ENCODE assay signal across 26 cellular contexts in genomic region chr1:43272161-43272560, GRCh38. TPM values are rescaled to one million over a fixed set of nuclear protein-coding genes. Genes with fewer than 3 reads are reported as not detected.
DNase-seq lines count a peak whose midpoint lies in the region; ATAC-seq, FAIRE-seq and TF ChIP-seq lines count a peak whose summit lies in the region.
"Had no signal": no experiment of that assay in that cellular context is flagged by ENCODE, and none has a peak within 500 bp of the region (broad histone marks: within the 10 kb centered on the region; RNA-seq: fewer than 3 reads in every experiment).

No MANE protein-coding gene starts in this region.

- no peak overlapping the region for H3K4me3 ChIP-seq in H1 (ENCODE audit: extremely low read depth in 1 of 4, insufficient read depth in 2 of 4, low read depth in 3 of 4, low read length in 4 of 4)
- H3K4me3 ChIP-seq in suprapubic skin = no peak overlapping the region
- H3K4me3 ChIP-seq: ascending aorta, transverse colon had no signal

- no peak for TF ChIP-seq RAD21 in H1 (IDR thresholded peaks at IDR 0.05 in 1 of 2, conservative IDR thresholded peaks at IDR 0.05 in 1 of 2; ENCODE audit: low read depth in 2 of 2, low read length in 2 of 2)

- 0 out of 4 replicates have a peak, but pooled peaks cover 0 to 3% of the 10 kb centered on the region in 2 experiments for H3K79me2 ChIP-seq in H1 (ENCODE audit: control insufficient read depth in 1 of 2, insufficient read depth in 2 of 2, low read length in 2 of 2)

- H3K23ac ChIP-seq in H1 (ENCODE audit: insufficient read length) = no peak overlapping the region

- no peak overlapping the region for H2AFZ ChIP-seq in H1 (ENCODE audit: low read length)

- 95% methylated on average over 9 of the region's 9 CpGs; no CpG with 5 or more reads in 1 of the 2 experiments for WGBS in H1 (ENCODE audit: extremely low coverage in 1 of 2, insufficient coverage in 1 of 2, insufficient read length in 1 of 2, insufficient replicate concordance in 2 of 2, low coverage in 1 of 2, low lambda C conversion rate in 2 of 2, missing lambda C conversion rate in 1 of 2), 2 experiments
- 63% methylated on average over 9 of the region's 9 CpGs for WGBS in suprapubic skin

- H3K27ac ChIP-seq in H1 (ENCODE audit: low read depth, low read length) (no peak overlapping the region), suprapubic skin (no peak overlapping the region)
- H3K27ac ChIP-seq: ascending aorta, neutrophil had no signal

- no peak overlapping the region for H4K5ac ChIP-seq in H1 (ENCODE audit: insufficient read length, low read depth, low read length)

- H3K18ac ChIP-seq in H1 (ENCODE audit: extremely low read depth, low read length) = no peak overlapping the region

- 0 out of 2 replicates have a peak overlapping the region, but pooled peaks have one; percentile 44 for H2AK5ac ChIP-seq in H1 (ENCODE audit: low read depth, low read length)

- no peak overlapping the region for H4K8ac ChIP-seq in H1 (ENCODE audit: extremely low read depth, insufficient read depth, low read length)

- DNase-seq in WTC11 (ENCODE audit: low spot score) (no peak), H1 (ENCODE audit: low read depth in 1 of 2, low spot score in 2 of 2) (no peak), midbrain (lab: John Stamatoyannopoulos, UW) (peak; percentile 77), suprapubic skin (ENCODE audit: low spot score in 2 of 2) (peak; percentile 41 to 68), HuH-7 (ENCODE audit: low spot score) (no peak), GM19239 (ENCODE audit: insufficient read length, low spot score) (no peak)
- DNase-seq: activated CD4-positive, alpha-beta memory T cell treated with anti-CD3 and anti-CD28 coated beads for 36 hours; activated naive CD4-positive, alpha-beta T cell treated with anti-CD3 and anti-CD28 coated beads for 36 hours; activated T-cell treated with anti-CD3 and anti-CD28 coated beads for 4 hours; CD8-positive, alpha-beta memory T cell; cerebellar nuclear complex; DMS79; NCI-H1092 treated with DMSO at 0.1 percent for 48 hours; NCI-H2081; NCI-H446 treated with DMSO at 0.1 percent for 48 hours; transverse colon had no signal

- no peak overlapping the region for H3K4ac ChIP-seq in H1 (replicated peaks; ENCODE audit: insufficient read length, low read depth, low read length)

- peaks cover 0 to 12% (median 5%) of the 10 kb centered on the region in 4 experiments; a peak in 5 of 7 replicates for H3K4me1 ChIP-seq in H1 (replicated peaks in 1 of 4; ENCODE audit: control insufficient read depth in 3 of 4, insufficient read depth in 4 of 4, low read length in 3 of 4)
- peaks cover 17% of the 10 kb centered on the region for H3K4me1 ChIP-seq in suprapubic skin
- H3K4me1 ChIP-seq: ascending aorta had no signal

- no peak overlapping the region for H4K91ac ChIP-seq in H1 (replicated peaks; ENCODE audit: insufficient read length, low read length)

- H2BK120ac ChIP-seq in H1 (replicated peaks; ENCODE audit: low read depth, low read length) = no peak overlapping the region

- no peak overlapping the region for H3K9ac ChIP-seq in H1 (replicated peaks in 1 of 4; ENCODE audit: extremely low read depth in 1 of 4, low read depth in 3 of 4, low read length in 3 of 4)

- H3K23me2 ChIP-seq in H1 (ENCODE audit: low read depth, low read length) = peaks cover 5% of the 10 kb centered on the region; the same call in 1 of the 2 replicates

- H3K56ac ChIP-seq in H1 (replicated peaks; ENCODE audit: insufficient read length, low read depth, low read length) = no peak overlapping the region

- TF ChIP-seq POLR2A in H1 (IDR thresholded peaks at IDR 0.05; ENCODE audit: control extremely low read depth in 1 of 2, low read depth in 2 of 2, low read length in 2 of 2) = no peak
- no peak for TF ChIP-seq POLR2A in suprapubic skin (IDR thresholded peaks at IDR 0.05)

- H2BK15ac ChIP-seq in H1 (ENCODE audit: low read length) = no peak overlapping the region

- ATAC-seq in WTC11 (no peak), HG02970 (IDR thresholded peaks at IDR 0.05; ENCODE audit: low FRiP score, unreplicated experiment) (no peak)

- H3K9me3 ChIP-seq in H1 (ENCODE audit: insufficient read depth in 2 of 2, low read depth in 1 of 2, low read length in 1 of 2) = no peaks in the 10 kb centered on the region
- H3K9me3 ChIP-seq in suprapubic skin = no peaks in the 10 kb centered on the region
- H3K9me3 ChIP-seq: ascending aorta, neutrophil, Peyer's patch, transverse colon had no signal

- CTCF ChIA-PET in WTC11 (lab: Charles Lee) (interaction anchor here (1.3 kb wide), 1 partner anchor 14 kb away, joined by 8 read pairs; the partner anchor contains the start of gene C1orf210), H1 (lab: Charles Lee; ENCODE audit: partially characterized antibody) (interaction anchor here (1.0 to 2.0 kb wide), 2 partner anchors 9 to 13 kb away, joined by 4 to 12 read pairs; partner anchors contain the start of gene C1orf210)

- H2BK20ac ChIP-seq in H1 (ENCODE audit: low read length) = no peak overlapping the region

- TF ChIP-seq EP300 in H1 (IDR thresholded peaks at IDR 0.05; ENCODE audit: borderline replicate concordance in 1 of 2, low read depth in 2 of 2, low read length in 2 of 2) = no peak
- no peak for TF ChIP-seq EP300 in suprapubic skin (IDR thresholded peaks at IDR 0.05)

- peaks cover 2 to 12% (median 6%) of the 10 kb centered on the region in 4 experiments; a peak in 6 of 8 replicates for H3K36me3 ChIP-seq in H1 (ENCODE audit: control insufficient read depth in 2 of 4, insufficient read depth in 4 of 4, low read length in 3 of 4)
- H3K36me3 ChIP-seq in suprapubic skin = no peaks in the 10 kb centered on the region
- H3K36me3 ChIP-seq: ascending aorta, neutrophil, Peyer's patch, transverse colon had no signal

- H3K4me1 Mint-ChIP-seq in WTC11 = peaks cover 29% of the 10 kb centered on the region

- peaks cover 12% of the 10 kb centered on the region for H3K36me3 Mint-ChIP-seq in WTC11
- H3K36me3 Mint-ChIP-seq: CD8-positive, alpha-beta memory T cell had no signal

- no peaks in the 10 kb centered on the region for H3K9me3 Mint-ChIP-seq in WTC11
- H3K9me3 Mint-ChIP-seq: H9 had no signal

- FAIRE-seq in H1 (lab: Jason Lieb, UNC) (no peak), GM19239 (lab: Jason Lieb, UNC) (no peak)
- FAIRE-seq: GM12892, HTR-8/SVneo had no signal

- no peak overlapping the region; a peak in 1 of 4 replicates for H3K4me2 ChIP-seq in H1 (ENCODE audit: insufficient read depth in 1 of 2, low read depth in 2 of 2, low read length in 2 of 2)

- H3K4me3 Mint-ChIP-seq in WTC11 = peak overlapping the region; percentile 83
- H3K4me3 Mint-ChIP-seq: activated CD4-positive, alpha-beta memory T cell treated with anti-CD3 and anti-CD28 coated beads for 36 hours; activated naive CD4-positive, alpha-beta T cell treated with anti-CD3 and anti-CD28 coated beads for 36 hours; CD8-positive, alpha-beta memory T cell had no signal

- H3K14ac ChIP-seq in H1 (ENCODE audit: insufficient read length) = no peak overlapping the region

- no peak overlapping the region for H2BK5ac ChIP-seq in H1 (ENCODE audit: low read depth, low read length)

- POLR2A ChIA-PET in WTC11 (lab: Charles Lee) = interaction anchor here (1.3 kb wide), 1 partner anchor 14 kb away, joined by 4 read pairs; the partner anchor contains the start of gene C1orf210
- POLR2A ChIA-PET in H1 (lab: Charles Lee; ENCODE audit: partially characterized antibody) = interaction anchor here (0.7 to 3.2 kb wide), 5 partner anchors 9 to 86 kb away, joined by 3 to 31 read pairs (median 7); partner anchors contain the start of genes C1orf210 and CDC20

- TF ChIP-seq CTCF in WTC11 (IDR thresholded peaks at IDR 0.05) = no peak
- no peak for TF ChIP-seq CTCF in H1 (IDR thresholded peaks at IDR 0.05; ENCODE audit: control extremely low read depth in 1 of 3, insufficient read depth in 1 of 3, low read depth in 1 of 3, low read length in 3 of 3)
- TF ChIP-seq CTCF in suprapubic skin (IDR thresholded peaks at IDR 0.05) = no peak

- no peaks in the 10 kb centered on the region for H4K20me1 ChIP-seq in H1 (replicated peaks in 1 of 2; ENCODE audit: control insufficient read depth in 1 of 2, insufficient read depth in 2 of 2, low read length in 2 of 2)

- no peak overlapping the region for H3K27ac Mint-ChIP-seq in WTC11
- H3K27ac Mint-ChIP-seq: activated CD4-positive, alpha-beta memory T cell treated with anti-CD3 and anti-CD28 coated beads for 36 hours; activated naive CD4-positive, alpha-beta T cell treated with anti-CD3 and anti-CD28 coated beads for 36 hours had no signal

- H3K79me1 ChIP-seq in H1 (ENCODE audit: low read depth, low read length) = peaks cover 3% of the 10 kb centered on the region

- H3K27me3 Mint-ChIP-seq in WTC11 (ENCODE audit: low read depth) = peaks cover 5% of the 10 kb centered on the region

- peak overlapping the region; percentile 40; the same call in 1 of the 2 replicates for H2BK12ac ChIP-seq in H1 (ENCODE audit: low read depth, low read length)

- H3K27me3 ChIP-seq in H1 (replicated peaks in 1 of 4; ENCODE audit: control insufficient read depth in 3 of 4, extremely low read depth in 1 of 4, insufficient read depth in 3 of 4, low read length in 3 of 4) (no peaks in the 10 kb centered on the region), suprapubic skin (peaks cover 6% of the 10 kb centered on the region)
- H3K27me3 ChIP-seq: neutrophil, Peyer's patch, transverse colon had no signal

RNA-seq across cellular contexts. Expression of gene TMEM125, which starts 2.4 kb away (rescaled TPM):
- total RNA-seq in WTC11 (2021) (21.5 to 27.8 TPM (median 25.1 TPM) in 3 replicates), suprapubic skin (10 to 100 TPM in 2 of 4 donors, 1 to 10 TPM in 2; 5.7 to 27.1 (median 14.8) TPM)
- total RNA-seq in H1 (2021; fragmentation: NEBNext Ultra II Directional; extraction: Animal tissue kit (Norgen Biotek cat#: 25700)) = 24.6 and 26.5 TPM in 2 replicates
- polyA plus RNA-seq in H1 (2011; rRNA removed) = 46.7 and 54.2 TPM in 2 replicates
- polyA plus RNA-seq in H1 (2011; cell fraction: cytosol; rRNA removed) = 46.6 TPM
- 76.7 TPM for polyA plus RNA-seq in H1 (2011; cell fraction: nucleus; rRNA removed)
- polyA plus RNA-seq in H1 (2012, experiment 1 of 2) = 14.5 to 42.9 TPM (median 25.8 TPM) in 4 replicates
- polyA plus RNA-seq in H1 (2012, experiment 2 of 2) = 26.3 TPM
- polyA plus RNA-seq in H1 (2013, experiment 1 of 2) = 15.4 TPM
- 16.1 TPM for polyA plus RNA-seq in H1 (2013, experiment 2 of 2)
- polyA minus RNA-seq in H1 (2011; rRNA and poly(A)+ RNA removed) = 22.8 and 31.0 TPM in 2 replicates
- polyA minus RNA-seq in H1 (2011; cell fraction: cytosol; rRNA and poly(A)+ RNA removed) = 25.0 TPM
- polyA minus RNA-seq in H1 (2011; cell fraction: nucleus; rRNA and poly(A)+ RNA removed) = 20.6 TPM
- total RNA-seq: ascending aorta; CD8-positive, alpha-beta memory T cell; LHCN-M2; SK-MEL-5; T-helper 2 cell treated with Interferon-gamma antibody and Interleukin-4, amounts not matched to agents 100 ng/mL and 5 ng/mL, for 36 hours had no signal
- polyA plus RNA-seq: CD8-positive, alpha-beta memory T cell had no signal

RNA-seq across cellular contexts. Expression of gene C1orf210, which starts 13.2 kb away (rescaled TPM):
- total RNA-seq in WTC11 (2021) (11.7 to 14.0 TPM (median 12.8 TPM) in 3 replicates), suprapubic skin (10 to 100 TPM in 3 of 4 donors, 1 to 10 TPM in 1; 4.3 to 20.9 (median 16.0) TPM)
- total RNA-seq in H1 (2021; fragmentation: NEBNext Ultra II Directional; extraction: Animal tissue kit (Norgen Biotek cat#: 25700)) = 10.6 and 12.0 TPM in 2 replicates
- 27.9 and 29.9 TPM in 2 replicates for polyA plus RNA-seq in H1 (2011; rRNA removed)
- 25.0 TPM for polyA plus RNA-seq in H1 (2011; cell fraction: cytosol; rRNA removed)
- 10.0 TPM for polyA plus RNA-seq in H1 (2011; cell fraction: nucleus; rRNA removed)
- polyA plus RNA-seq in H1 (2012, experiment 1 of 2) = 10.1 to 12.6 TPM (median 10.7 TPM) in 4 replicates
- polyA plus RNA-seq in H1 (2012, experiment 2 of 2) = 13.0 TPM
- 13.8 TPM for polyA plus RNA-seq in H1 (2013, experiment 1 of 2)
- 16.0 TPM for polyA plus RNA-seq in H1 (2013, experiment 2 of 2)
- 14.1 and 15.4 TPM in 2 replicates for polyA minus RNA-seq in H1 (2011; rRNA and poly(A)+ RNA removed)
- 5.4 TPM for polyA minus RNA-seq in H1 (2011; cell fraction: cytosol; rRNA and poly(A)+ RNA removed)
- 5.0 TPM for polyA minus RNA-seq in H1 (2011; cell fraction: nucleus; rRNA and poly(A)+ RNA removed)
- total RNA-seq: activated CD4-positive, alpha-beta memory T cell treated with anti-CD3 and anti-CD28 coated beads for 36 hours; activated naive CD4-positive, alpha-beta T cell treated with anti-CD3 and anti-CD28 coated beads for 36 hours; ascending aorta; CD8-positive, alpha-beta memory T cell; LHCN-M2; SK-MEL-5; T-helper 2 cell treated with Interferon-gamma antibody and Interleukin-4, amounts not matched to agents 100 ng/mL and 5 ng/mL, for 36 hours had no signal
- polyA plus RNA-seq: CD8-positive, alpha-beta memory T cell had no signal

RNA-seq across cellular contexts. Expression of gene TIE1, which starts 28.6 kb away (rescaled TPM):
- total RNA-seq in WTC11 (2021) (2.5 to 3.7 TPM (median 2.6 TPM) in 3 replicates), suprapubic skin (10 to 100 TPM in 3 of 4 donors, 1 to 10 TPM in 1; 5.4 to 19.0 (median 11.3) TPM)
- 2.2 and 2.7 TPM in 2 replicates for total RNA-seq in H1 (2021; fragmentation: NEBNext Ultra II Directional; extraction: Animal tissue kit (Norgen Biotek cat#: 25700))
- 0.74 and 1.5 TPM in 2 replicates for polyA plus RNA-seq in H1 (2011; rRNA removed)
- polyA plus RNA-seq in H1 (2011; cell fraction: cytosol; rRNA removed) = 1.2 TPM
- polyA plus RNA-seq in H1 (2011; cell fraction: nucleus; rRNA removed) = 3.8 TPM
- polyA plus RNA-seq in H1 (2012, experiment 1 of 2) = 1.1 to 1.7 TPM (median 1.6 TPM) in 4 replicates
- polyA plus RNA-seq in H1 (2012, experiment 2 of 2) = 1.4 TPM
- polyA plus RNA-seq in H1 (2013, experiment 1 of 2) = 5.6 TPM
- 4.5 TPM for polyA plus RNA-seq in H1 (2013, experiment 2 of 2)
- 1.7 and 1.9 TPM in 2 replicates for polyA minus RNA-seq in H1 (2011; rRNA and poly(A)+ RNA removed)
- 5.9 TPM for polyA minus RNA-seq in H1 (2011; cell fraction: cytosol; rRNA and poly(A)+ RNA removed)
- polyA minus RNA-seq in H1 (2011; cell fraction: nucleus; rRNA and poly(A)+ RNA removed) = 3.0 TPM
- total RNA-seq: activated CD4-positive, alpha-beta memory T cell treated with anti-CD3 and anti-CD28 coated beads for 36 hours; activated naive CD4-positive, alpha-beta T cell treated with anti-CD3 and anti-CD28 coated beads for 36 hours had no signal
- polyA plus RNA-seq: CD8-positive, alpha-beta memory T cell had no signal

Comparison
In these comparisons a context has a peak if more than half of its experiments do, and no peak if none do; other contexts are left out.
1. DNase-seq: peak in midbrain (single experiment) and suprapubic skin (2 of 2); none in WTC11 (single experiment), H1 (0 of 2), HuH-7 (single experiment) and GM19239 (single experiment).